ENCODE assay signal across 9 cellular contexts in genomic region chr4:99998062-99998880, GRCh38. TPM values are rescaled to one million over a fixed set of nuclear protein-coding genes. Genes with fewer than 3 reads are reported as not detected.
DNase-seq lines count a peak whose midpoint lies in the region; ATAC-seq and TF ChIP-seq lines count a peak whose summit lies in the region.
"Had no signal": no experiment of that assay in that cellular context is flagged by ENCODE, and none has a peak within 500 bp of the region (broad histone marks: within the 10 kb centered on the region; RNA-seq: fewer than 3 reads in every experiment).

No MANE protein-coding gene starts in this region.

- peaks cover 5% of the 10 kb centered on the region for H3K4me1 Mint-ChIP-seq in activated CD4-positive, alpha-beta T cell treated with anti-CD3 and anti-CD28 coated beads for 36 hours
- no peaks in the 10 kb centered on the region for H3K4me1 Mint-ChIP-seq in activated CD4-positive, alpha-beta T cell treated with anti-CD3 and anti-CD28 coated beads, Interleukin-2, amount 10 ng/mL, durations not matched to agents 24 days and 14 days

- intact Hi-C loops in activated CD4-positive, alpha-beta T cell treated with anti-CD3 and anti-CD28 coated beads for 36 hours (cut with DNase I, micrococcal nuclease) = loop anchor here (2.0 to 5.0 kb wide), 2 partner anchors 65 to 94 kb away; no protein-coding TSS in a partner anchor
- intact Hi-C loops in activated CD4-positive, alpha-beta T cell treated with anti-CD3 and anti-CD28 coated beads, Interleukin-2, amount 10 ng/mL, durations not matched to agents 24 days and 14 days (cut with micrococcal nuclease) = loop anchor here (5.0 kb wide), 1 partner anchor 84 kb away; no protein-coding TSS in a partner anchor

- POLR2A ChIA-PET in activated CD4-positive, alpha-beta T cell treated with anti-CD3 and anti-CD28 coated beads for 36 hours (lab: Charles Lee) = interaction anchor here (0.6 kb wide), 1 partner anchor 152 kb away, joined by 3 read pairs; no protein-coding TSS in a partner anchor

- no peak overlapping the region for H3K4me3 Mint-ChIP-seq in activated CD4-positive, alpha-beta T cell treated with anti-CD3 and anti-CD28 coated beads for 36 hours
- no peak overlapping the region for H3K4me3 Mint-ChIP-seq in activated CD4-positive, alpha-beta T cell treated with anti-CD3 and anti-CD28 coated beads, Interleukin-2, amount 10 ng/mL, durations not matched to agents 24 days and 14 days
- H3K4me3 Mint-ChIP-seq: activated naive CD8-positive, alpha-beta T cell had no signal

- DNase-seq in activated CD4-positive, alpha-beta T cell treated with anti-CD3 and anti-CD28 coated beads for 36 hours = no peak
- DNase-seq in activated CD4-positive, alpha-beta T cell treated with anti-CD3 and anti-CD28 coated beads, Interleukin-2, amount 10 ng/mL, durations not matched to agents 24 days and 14 days = no peak
- DNase-seq in iPS-NIHi11 (ENCODE audit: low spot score) (peak; percentile 17), cortex of kidney (lab: John Stamatoyannopoulos, UW) (no peak)

- peaks cover 4% of the 10 kb centered on the region for H3K27me3 Mint-ChIP-seq in activated CD4-positive, alpha-beta T cell treated with anti-CD3 and anti-CD28 coated beads for 36 hours
- peaks cover 7% of the 10 kb centered on the region for H3K27me3 Mint-ChIP-seq in activated CD4-positive, alpha-beta T cell treated with anti-CD3 and anti-CD28 coated beads, Interleukin-2, amount 10 ng/mL, durations not matched to agents 24 days and 14 days

- no peaks in the 10 kb centered on the region for H3K9me3 Mint-ChIP-seq in activated CD4-positive, alpha-beta T cell treated with anti-CD3 and anti-CD28 coated beads for 36 hours (ENCODE audit: low read depth)
- no peaks in the 10 kb centered on the region for H3K9me3 Mint-ChIP-seq in activated CD4-positive, alpha-beta T cell treated with anti-CD3 and anti-CD28 coated beads, Interleukin-2, amount 10 ng/mL, durations not matched to agents 24 days and 14 days

- no peaks in the 10 kb centered on the region for H3K36me3 Mint-ChIP-seq in activated CD4-positive, alpha-beta T cell treated with anti-CD3 and anti-CD28 coated beads for 36 hours (ENCODE audit: low read depth)
- no peaks in the 10 kb centered on the region for H3K36me3 Mint-ChIP-seq in activated CD4-positive, alpha-beta T cell treated with anti-CD3 and anti-CD28 coated beads, Interleukin-2, amount 10 ng/mL, durations not matched to agents 24 days and 14 days (ENCODE audit: low read depth)
- H3K36me3 Mint-ChIP-seq: activated naive CD8-positive, alpha-beta T cell had no signal

- peak; percentile 76 for ATAC-seq in activated CD4-positive, alpha-beta T cell treated with anti-CD3 and anti-CD28 coated beads for 36 hours
- ATAC-seq in HG03378 (IDR thresholded peaks at IDR 0.05; ENCODE audit: unreplicated experiment) (peak; percentile 60), SK-N-SH treated with all-trans-retinoic acid at 6 μM for 48 hours (peak; percentile 89), GM19395 (IDR thresholded peaks at IDR 0.05; ENCODE audit: unreplicated experiment) (no peak), HG03354 (IDR thresholded peaks at IDR 0.05; ENCODE audit: poor library complexity, severe bottlenecking, unreplicated experiment) (no peak)

- CTCF ChIA-PET in activated CD4-positive, alpha-beta T cell treated with anti-CD3 and anti-CD28 coated beads for 36 hours (lab: Charles Lee) = interaction anchor here (0.6 to 2.6 kb wide), 17 partner anchors 9 to 1088 kb away, joined by 3 to 15 read pairs (median 4); partner anchors contain the start of gene H2AZ1

- no peak overlapping the region for H3K27ac Mint-ChIP-seq in activated CD4-positive, alpha-beta T cell treated with anti-CD3 and anti-CD28 coated beads for 36 hours
- no peak overlapping the region for H3K27ac Mint-ChIP-seq in activated CD4-positive, alpha-beta T cell treated with anti-CD3 and anti-CD28 coated beads, Interleukin-2, amount 10 ng/mL, durations not matched to agents 24 days and 14 days
- H3K27ac Mint-ChIP-seq: activated naive CD8-positive, alpha-beta T cell had no signal

TF ChIP-seq in SK-N-SH treated with all-trans-retinoic acid at 6 μM for 48 hours, 23 proteins besides CTCF, POLR2A, EP300 and RAD21:
- no peak for TF ChIP-seq ZC3H10 (CRISPR knock-in tag; IDR thresholded peaks at IDR 0.05)
- peak; percentile 17; the same call in 1 of the 2 replicates for TF ChIP-seq ISL1 (CRISPR knock-in tag; IDR thresholded peaks at IDR 0.05)
TF ChIP-seq in SK-N-SH treated with all-trans-retinoic acid at 6 μM for 48 hours: peak in this region for 1.

RNA-seq across cellular contexts. Expression of gene H2AZ1, which starts 48.2 kb away (rescaled TPM):
- total RNA-seq in activated CD4-positive, alpha-beta T cell treated with anti-CD3 and anti-CD28 coated beads for 36 hours = 100 to 1,000 TPM; 376 to 809 TPM
- 477 TPM in 2 replicates for total RNA-seq in activated CD4-positive, alpha-beta T cell treated with anti-CD3 and anti-CD28 coated beads, Interleukin-2, amount 10 ng/mL, durations not matched to agents 24 days and 14 days

RNA-seq across cellular contexts. Expression of gene DNAJB14, which starts 51.9 kb away (rescaled TPM):
- 10 to 100 TPM; 29.9 to 46.2 TPM for total RNA-seq in activated CD4-positive, alpha-beta T cell treated with anti-CD3 and anti-CD28 coated beads for 36 hours
- total RNA-seq in activated CD4-positive, alpha-beta T cell treated with anti-CD3 and anti-CD28 coated beads, Interleukin-2, amount 10 ng/mL, durations not matched to agents 24 days and 14 days = 49.2 and 49.8 TPM in 2 replicates

Comparison
In these comparisons a context has a peak if more than half of its experiments do, and no peak if none do; other contexts are left out.
1. ATAC-seq: peak in activated CD4-positive, alpha-beta T cell treated with anti-CD3 and anti-CD28 coated beads for 36 hours (single experiment), HG03378 (single experiment) and SK-N-SH treated with all-trans-retinoic acid at 6 μM for 48 hours (single experiment); none in GM19395 (single experiment) and HG03354 (single experiment).